ENCODE assay signal across 28 cellular contexts in genomic region chr10:79492839-79493238, GRCh38. TPM values are rescaled to one million over a fixed set of nuclear protein-coding genes. Genes with fewer than 3 reads are reported as not detected.
"Had no signal": no experiment of that assay in that cellular context is flagged by ENCODE, and none has a peak within 500 bp of the region (broad histone marks: within the 10 kb centered on the region; RNA-seq: fewer than 3 reads in every experiment).

No MANE protein-coding gene starts in this region.

- H3K27me3 ChIP-seq: sigmoid colon, tibial nerve, upper lobe of left lung had no signal

- H3K27ac Mint-ChIP-seq: memory B cell; mesothelial cell of epicardium; naive thymus-derived CD4-positive, alpha-beta T cell; nephron progenitor cell; stimulated activated memory B cell treated with anti-CD40 and anti-IgM and Interleukin-4, amounts not matched to agents 10 μg/mL and 1 μg/mL and 100 μg/mL, for 72 hours; stimulated activated naive CD8-positive, alpha-beta T cell treated with anti-CD3 and anti-CD28 coated beads, Interleukin-15, Interleukin-2, amounts not matched to agents 100 ng/mL and 50 ng/mL, for 24 hours had no signal

- H3K9me3 Mint-ChIP-seq: memory B cell; mesothelial cell of epicardium; stimulated activated memory B cell treated with anti-CD40 and anti-IgM and Interleukin-4, amounts not matched to agents 10 μg/mL and 1 μg/mL and 100 μg/mL, for 72 hours; stimulated activated naive CD8-positive, alpha-beta T cell treated with anti-CD3 and anti-CD28 coated beads, Interleukin-15, Interleukin-2, amounts not matched to agents 100 ng/mL and 50 ng/mL, for 24 hours had no signal

- DNase-seq: effector CD4-positive, alpha-beta T cell; foreskin fibroblast; heart left ventricle; hippocampal formation; mucosa of descending colon; naive thymus-derived CD4-positive, alpha-beta T cell; nephron progenitor cell; nucleus accumbens; right cardiac atrium; sigmoid colon; spleen; stimulated activated CD4-positive, alpha-beta T cell treated with anti-CD3 and anti-CD28 coated beads, Interleukin-4, amount 100 ng/mL, for 4 hours; upper lobe of left lung had no signal

- H3K4me3 ChIP-seq: coronary artery, gastroesophageal sphincter, heart left ventricle, lung, mucosa of descending colon, prostate gland, sigmoid colon, skin epidermis, spleen, thoracic aorta, tibial nerve, upper lobe of left lung had no signal

- ATAC-seq: esophagus mucosa; gastroesophageal sphincter; heart left ventricle; left lobe of liver; mucosa of descending colon; naive thymus-derived CD4-positive, alpha-beta T cell; right cardiac atrium; stimulated activated memory B cell treated with anti-CD40 and anti-IgM and Interleukin-4, amounts not matched to agents 10 μg/mL and 1 μg/mL and 100 μg/mL, for 72 hours had no signal

- H3K36me3 Mint-ChIP-seq: memory B cell; mesothelial cell of epicardium; naive thymus-derived CD4-positive, alpha-beta T cell; stimulated activated memory B cell treated with anti-CD40 and anti-IgM and Interleukin-4, amounts not matched to agents 10 μg/mL and 1 μg/mL and 100 μg/mL, for 72 hours had no signal

- H3K27ac ChIP-seq: coronary artery, epithelial cell of prostate, gastroesophageal sphincter, heart left ventricle, prostate gland, sigmoid colon, skin epidermis, spleen, thoracic aorta, tibial nerve, upper lobe of left lung had no signal

- H3K9me3 ChIP-seq: gastroesophageal sphincter, heart left ventricle, mucosa of descending colon, prostate gland, sigmoid colon, spleen, thoracic aorta, tibial nerve, upper lobe of left lung had no signal

- H3K36me3 ChIP-seq: gastroesophageal sphincter, heart left ventricle, prostate gland, sigmoid colon, spleen, thoracic aorta, tibial nerve, upper lobe of left lung had no signal

- H3K4me3 Mint-ChIP-seq: memory B cell; mesothelial cell of epicardium; naive thymus-derived CD4-positive, alpha-beta T cell; nephron progenitor cell; stimulated activated memory B cell treated with anti-CD40 and anti-IgM and Interleukin-4, amounts not matched to agents 10 μg/mL and 1 μg/mL and 100 μg/mL, for 72 hours; stimulated activated naive CD8-positive, alpha-beta T cell treated with anti-CD3 and anti-CD28 coated beads, Interleukin-15, Interleukin-2, amounts not matched to agents 100 ng/mL and 50 ng/mL, for 24 hours had no signal

- H3K4me1 ChIP-seq: prostate gland had no signal

RNA-seq across cellular contexts. Expression of gene EIF5AL1, which starts 19.5 kb away (rescaled TPM):
- total RNA-seq: mesothelial cell of epicardium, osteocyte had no signal
